In genomic region chr6:16759181-16759645, GRCh38 we compare ENCODE assay signal across 8 cellular contexts. TPM values are rescaled to one million over a fixed set of nuclear protein-coding genes. Genes with fewer than 3 reads are reported as not detected.
DNase-seq lines count a peak whose midpoint lies in the region; ATAC-seq and TF ChIP-seq lines count a peak whose summit lies in the region.

No MANE protein-coding gene starts in this region.

- DNase-seq in DND-41: no peak
- peak; percentile 34 for DNase-seq in NAMALWA (ENCODE audit: low spot score)
- peak in 1 of 2 donors; percentile 18 for DNase-seq in central memory CD8-positive, alpha-beta T cell (ENCODE audit: low spot score in 2 of 2)
- no peak for DNase-seq in memory B cell (ENCODE audit: low spot score in 2 of 2)
- no peak for DNase-seq in upper lobe of right lung
- DNase-seq in omental fat pad (ENCODE audit: low spot score): no peak
- DNase-seq in activated CD8-positive, alpha-beta memory T cell treated with anti-CD3 and anti-CD28 coated beads, Interleukin-2, amount 50 U/mL, for 48 hours: no peak

- ATAC-seq in DND-41 (ENCODE audit: insufficient read depth, low read depth) (no peak), memory B cell (ENCODE audit: low read depth) (no peak), upper lobe of right lung (no peak), omental fat pad (ENCODE audit: low FRiP score) (no peak), GM18873 (IDR thresholded peaks at IDR 0.05; ENCODE audit: low FRiP score, unreplicated experiment) (no peak)
- ATAC-seq in central memory CD8-positive, alpha-beta T cell (replicated peaks; ENCODE audit: extremely low read depth, poor library complexity, severe bottlenecking): no peak

- H3K4me3 ChIP-seq in DND-41 (ENCODE audit: low read depth in 1 of 2, low read length in 2 of 2): peak overlapping the region; percentile 40 to 64; a peak in 3 of 4 replicates
- peak overlapping the region; percentile 72 for H3K4me3 ChIP-seq in upper lobe of right lung

- H3K36me3 ChIP-seq in DND-41 (ENCODE audit: insufficient read depth, low read length): no peaks in the 10 kb centered on the region
- no peaks in the 10 kb centered on the region for H3K36me3 ChIP-seq in upper lobe of right lung

- H3K4me1 ChIP-seq in DND-41 (ENCODE audit: insufficient read depth, low read length) (peaks cover 30% of the 10 kb centered on the region), upper lobe of right lung (peaks cover 43% of the 10 kb centered on the region)

- no peaks in the 10 kb centered on the region for H3K27me3 Mint-ChIP-seq in central memory CD8-positive, alpha-beta T cell
- H3K27me3 Mint-ChIP-seq in memory B cell: no peaks in the 10 kb centered on the region

- no peaks in the 10 kb centered on the region for H3K9me3 ChIP-seq in DND-41 (ENCODE audit: insufficient read depth, low read length, severe bottlenecking)
- no peaks in the 10 kb centered on the region for H3K9me3 ChIP-seq in upper lobe of right lung

- H3K27ac ChIP-seq in DND-41 (ENCODE audit: low read length) (no peak overlapping the region; the same call in 1 of the 2 replicates), upper lobe of right lung (peak overlapping the region; percentile 97)

- peaks cover 52% of the 10 kb centered on the region for H3K27me3 ChIP-seq in DND-41 (ENCODE audit: insufficient read depth, low read length, poor library complexity)
- H3K27me3 ChIP-seq in upper lobe of right lung: no peaks in the 10 kb centered on the region

- TF ChIP-seq CTCF in DND-41 (IDR thresholded peaks at IDR 0.05; ENCODE audit: borderline replicate concordance, extremely low read depth, low read length, poor library complexity, severe bottlenecking): no peak
- no peak for TF ChIP-seq CTCF in upper lobe of right lung (IDR thresholded peaks at IDR 0.05)
- no peak for TF ChIP-seq CTCF in omental fat pad (IDR thresholded peaks at IDR 0.05)

- intact Hi-C loops in upper lobe of right lung (cut with DNase I): no loop called here

- H3K4me2 ChIP-seq in DND-41 (ENCODE audit: insufficient read depth, low read length): peak overlapping the region; percentile 80

- H3K4me3 Mint-ChIP-seq in central memory CD8-positive, alpha-beta T cell: peak overlapping the region; percentile 100
- H3K4me3 Mint-ChIP-seq in memory B cell: peak overlapping the region; percentile 93

- peaks cover 37% of the 10 kb centered on the region for H3K36me3 Mint-ChIP-seq in central memory CD8-positive, alpha-beta T cell (ENCODE audit: insufficient read depth)
- no peaks in the 10 kb centered on the region for H3K36me3 Mint-ChIP-seq in memory B cell

- peaks cover 73% of the 10 kb centered on the region for H3K4me1 Mint-ChIP-seq in central memory CD8-positive, alpha-beta T cell
- peaks cover 17% of the 10 kb centered on the region for H3K4me1 Mint-ChIP-seq in memory B cell

- no peaks in the 10 kb centered on the region for H3K9me3 Mint-ChIP-seq in central memory CD8-positive, alpha-beta T cell
- H3K9me3 Mint-ChIP-seq in memory B cell: no peaks in the 10 kb centered on the region

- peak overlapping the region; percentile 65 for H3K9ac ChIP-seq in DND-41 (ENCODE audit: low read depth, low read length)

- peak overlapping the region; percentile 67; the same call in 1 of the 2 replicates for H2AFZ ChIP-seq in DND-41 (ENCODE audit: low read depth, low read length)

- H4K20me1 ChIP-seq in DND-41 (ENCODE audit: insufficient read depth, low read length): peaks cover 5% of the 10 kb centered on the region; the same call in 1 of the 2 replicates

- no peaks in the 10 kb centered on the region for H3K79me2 ChIP-seq in DND-41 (ENCODE audit: insufficient read depth, low read length)

- peak overlapping the region; percentile 99 for H3K27ac Mint-ChIP-seq in central memory CD8-positive, alpha-beta T cell (ENCODE audit: low read depth)
- peak overlapping the region; percentile 95 for H3K27ac Mint-ChIP-seq in memory B cell

RNA-seq across cellular contexts. Expression of gene ATXN1, which starts 2.0 kb away (rescaled TPM):
- total RNA-seq in upper lobe of right lung (71.2 TPM), omental fat pad (10 to 100 TPM; 26.4 to 46.4 (median 36.1) TPM)
